ENCODE assay signal across 8 cellular contexts in the genomic region with DNA sequence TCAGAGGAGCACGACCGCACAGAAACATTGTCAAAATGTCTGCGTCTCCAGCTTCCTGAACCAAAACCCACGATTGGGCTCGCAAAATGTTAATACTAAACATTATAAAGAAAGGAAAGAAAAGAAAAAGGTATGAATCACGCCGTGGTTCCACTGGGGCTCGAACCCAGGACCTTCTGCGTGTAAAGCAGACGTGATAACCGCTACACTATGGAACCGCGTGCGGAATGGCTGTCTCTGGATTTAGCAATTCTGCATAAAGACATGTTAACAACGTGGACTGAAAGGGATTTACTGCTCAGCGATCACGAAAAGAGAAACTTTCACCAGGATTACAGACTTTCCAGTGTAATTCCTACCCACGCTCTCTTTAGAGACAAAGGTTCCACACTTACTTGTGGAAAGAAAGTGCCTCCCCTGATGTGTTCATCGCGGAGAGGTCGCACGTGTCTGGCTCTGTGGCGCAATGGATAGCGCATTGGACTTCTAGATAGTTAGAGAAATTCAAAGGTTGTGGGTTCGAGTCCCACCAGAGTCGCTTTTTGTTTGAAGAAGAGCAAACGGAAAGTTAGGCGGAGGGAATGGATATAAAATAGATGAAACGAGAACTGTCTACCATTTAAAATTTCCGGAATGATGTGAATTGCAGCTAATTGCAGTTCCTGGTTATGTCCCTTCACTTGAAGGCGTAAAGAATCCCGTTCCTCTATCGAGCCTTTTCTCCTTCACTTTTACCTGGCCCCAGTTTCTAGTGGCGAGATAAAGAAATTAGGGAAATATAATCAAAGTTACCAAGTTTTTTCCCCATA. TPM values are rescaled to one million over a fixed set of nuclear protein-coding genes. Genes with fewer than 3 reads are reported as not detected.
DNase-seq lines count a peak whose midpoint lies in the region; ATAC-seq and TF ChIP-seq lines count a peak whose summit lies in the region.

No MANE protein-coding gene starts in this region.

- H3K9ac ChIP-seq in HUES48 (ENCODE audit: low read depth, low read length): peak overlapping the region; percentile 71

- CTCF ChIA-PET in OCI-LY7 (lab: Charles Lee; ENCODE audit: unreplicated experiment): no interaction called here

- WGBS in esophagus, 2 donors: 1 to 2% methylated on average over 34 of the region's 34 CpGs

- peak; percentile 26 for ATAC-seq in GM21367 (IDR thresholded peaks at IDR 0.05; ENCODE audit: unreplicated experiment)

- no peaks in the 10 kb centered on the region for H3K79me2 ChIP-seq in OCI-LY7 (ENCODE audit: insufficient read depth, low read depth, low read length)

- H3K36me3 ChIP-seq in HUES48 (ENCODE audit: control insufficient read depth, insufficient read depth, low read length) (no peaks in the 10 kb centered on the region), OCI-LY7 (ENCODE audit: insufficient read depth, low read length) (no peaks in the 10 kb centered on the region), esophagus (ENCODE audit: control insufficient read depth in 2 of 2, insufficient read depth in 2 of 2, low read length in 1 of 2) (no peaks in the 10 kb centered on the region), muscle layer of duodenum (ENCODE audit: control insufficient read depth in 1 of 2, insufficient read depth in 2 of 2, low read length in 2 of 2) (no peaks in the 10 kb centered on the region)

- H3K27me3 ChIP-seq in HUES48 (ENCODE audit: control insufficient read depth, insufficient read depth, low read length): no peaks in the 10 kb centered on the region
- no peaks in the 10 kb centered on the region for H3K27me3 ChIP-seq in esophagus (ENCODE audit: control insufficient read depth in 1 of 2, insufficient read depth in 2 of 2, low read length in 2 of 2)
- H3K27me3 ChIP-seq in muscle layer of duodenum (ENCODE audit: low read depth, low read length): no peaks in the 10 kb centered on the region

- POLR2A ChIA-PET in OCI-LY7 (lab: Charles Lee): interaction anchor here (1.2 kb wide), 1 partner anchor 118 kb away, joined by 3 read pairs; the partner anchor contains the start of gene PATL1

- H3K27ac ChIP-seq in HUES48 (ENCODE audit: low read depth, low read length) (peak overlapping the region; percentile 75), OCI-LY7 (ENCODE audit: low read depth, low read length, poor library complexity, severe bottlenecking) (peak overlapping the region; percentile 91), esophagus (ENCODE audit: low read depth in 2 of 2, low read length in 1 of 2) (peak overlapping the region; percentile 84 to 94), muscle layer of duodenum (ENCODE audit: low read length) (peak overlapping the region; percentile 89)

- no peaks in the 10 kb centered on the region for H3K9me3 ChIP-seq in HUES48 (ENCODE audit: control insufficient read depth, insufficient read depth, low read length)
- no peaks in the 10 kb centered on the region for H3K9me3 ChIP-seq in OCI-LY7 (ENCODE audit: low read length)
- no peaks in the 10 kb centered on the region for H3K9me3 ChIP-seq in esophagus (ENCODE audit: control insufficient read depth in 2 of 2, insufficient read depth in 1 of 2, low read depth in 1 of 2, low read length in 1 of 2)
- H3K9me3 ChIP-seq in muscle layer of duodenum (ENCODE audit: control insufficient read depth in 1 of 2, low read length in 2 of 2): no peaks in the 10 kb centered on the region

- peak overlapping the region; percentile 87 for H3K4me2 ChIP-seq in OCI-LY7 (ENCODE audit: low read length)

- intact Hi-C loops in OCI-LY7 (cut with micrococcal nuclease; ENCODE audit: unreplicated experiment): loop anchor here (1.0 to 5.0 kb wide), 6 partner anchors 9 to 972 kb away; partner anchors contain the start of genes MRPL16, PATL1 and ZFP91

- TF ChIP-seq CTCF in OCI-LY7 (conservative IDR thresholded peaks at IDR 0.05; ENCODE audit: low read length): no peak

- BruUV-seq in OCI-LY7 (replicated peaks; lab: Mats Ljungman, UMichigan): no TSS peak

- no peaks in the 10 kb centered on the region for H4K20me1 ChIP-seq in OCI-LY7 (ENCODE audit: insufficient read depth, low read length)

- H2AFZ ChIP-seq in OCI-LY7 (ENCODE audit: low read length): peak overlapping the region; percentile 99

- no peaks in the 10 kb centered on the region for H3K9me2 ChIP-seq in OCI-LY7 (ENCODE audit: insufficient read depth, low read length)

- H3K4me1 ChIP-seq in HUES48 (ENCODE audit: control insufficient read depth, insufficient read depth, low read length) (peaks cover 15% of the 10 kb centered on the region), OCI-LY7 (ENCODE audit: insufficient read depth, low read length, poor library complexity, severe bottlenecking) (peaks cover 28% of the 10 kb centered on the region), esophagus (ENCODE audit: control insufficient read depth in 2 of 2, insufficient read depth in 2 of 2, low read length in 1 of 2) (no peaks in the 10 kb centered on the region), muscle layer of duodenum (ENCODE audit: control insufficient read depth in 1 of 2, insufficient read depth in 2 of 2, low read length in 2 of 2) (no peaks in the 10 kb centered on the region)

- peak overlapping the region; percentile 71 for H3K4me3 ChIP-seq in HUES48 (ENCODE audit: low read depth, low read length)
- H3K4me3 ChIP-seq in OCI-LY7 (ENCODE audit: low read depth, low read length, poor library complexity, severe bottlenecking): peak overlapping the region; percentile 72
- H3K4me3 ChIP-seq in esophagus (ENCODE audit: low read depth in 1 of 2, low read length in 2 of 2): peak overlapping the region; percentile 48 to 58
- H3K4me3 ChIP-seq in muscle layer of duodenum (ENCODE audit: low read depth in 1 of 2, low read length in 2 of 2): peak overlapping the region; percentile 63 to 79

- DNase-seq in C1 segment of cervical spinal cord (lab: John Stamatoyannopoulos, UW) (peak; percentile 12 to 81 (median 70)), OCI-LY7 (ENCODE audit: low spot score) (peak; percentile 90), activated T-cell treated with anti-CD3 and anti-CD28 coated beads for 1 hour (ENCODE audit: low read depth) (peak; percentile 67)
- DNase-seq in stimulated activated CD8-positive, alpha-beta memory T cell treated with anti-CD3 and anti-CD28 coated beads, Interleukin-7, amount 100 ng/mL, for 24 hours (ENCODE audit: low read depth): peak; percentile 73

RNA-seq across cellular contexts. Expression of gene OR4D9, which starts 39.7 kb away (rescaled TPM):
- not detected in 2 replicates for total RNA-seq in OCI-LY7 (2014; rRNA removed; shearing (Covaris generic))
- total RNA-seq in OCI-LY7 (2022): not detected in 2 replicates
- not detected for polyA plus RNA-seq in esophagus

RNA-seq across cellular contexts. Expression of gene OR4D11, which starts 47.7 kb away (rescaled TPM):
- total RNA-seq in OCI-LY7 (2014; rRNA removed; shearing (Covaris generic)): not detected in 2 replicates
- total RNA-seq in OCI-LY7 (2022): not detected in 2 replicates
- not detected for polyA plus RNA-seq in esophagus

Comparison
In these comparisons a context has a peak if more than half of its experiments do, and no peak if none do; other contexts are left out.
1. Peak in every context shown above with its lines: DNase-seq, ATAC-seq, H3K4me3 ChIP-seq and H3K27ac ChIP-seq.